ENCODE assay signal across 9 cellular contexts in the genomic region with DNA sequence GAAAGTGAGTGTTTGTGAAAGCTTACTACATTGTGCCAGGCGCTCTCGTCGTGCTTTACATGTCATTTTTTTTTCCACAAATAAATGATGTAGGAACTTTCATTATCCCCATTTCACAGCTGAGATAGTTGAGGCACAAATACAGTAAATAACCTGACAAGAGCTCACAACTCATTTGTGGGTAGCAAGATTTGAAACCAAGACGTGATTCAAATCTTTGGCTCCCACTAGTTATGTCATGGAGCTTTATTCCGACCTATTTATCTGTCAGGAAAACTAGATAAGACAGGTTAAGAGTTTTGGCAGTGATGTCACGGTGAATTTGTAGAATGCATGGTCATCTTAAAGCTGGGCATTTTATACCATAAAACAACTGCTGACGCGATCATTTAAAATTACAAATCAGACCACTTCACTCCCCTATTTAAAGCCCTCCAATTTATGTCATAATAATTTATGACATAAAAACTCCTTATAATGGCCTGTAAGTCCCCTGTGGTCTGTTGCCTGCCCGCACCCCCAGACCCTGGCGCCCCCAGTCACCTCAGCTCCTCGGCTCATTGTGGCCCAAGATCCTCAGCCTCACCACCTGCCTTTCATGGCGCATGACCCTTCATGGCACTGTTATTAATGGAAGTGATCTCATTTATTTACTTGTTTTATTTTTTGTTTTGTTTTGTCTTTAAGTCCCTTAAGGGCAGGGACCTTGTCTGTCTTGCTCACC. TPM values are rescaled to one million over a fixed set of nuclear protein-coding genes. Genes with fewer than 3 reads are reported as not detected.
DNase-seq lines count a peak whose midpoint lies in the region; ATAC-seq and TF ChIP-seq lines count a peak whose summit lies in the region.
"Had no signal": no experiment of that assay in that cellular context is flagged by ENCODE, and none has a peak within 500 bp of the region (broad histone marks: within the 10 kb centered on the region; RNA-seq: fewer than 3 reads in every experiment).

No MANE protein-coding gene starts in this region.

- no peaks in the 10 kb centered on the region for H3K27me3 ChIP-seq in CD4-positive, CD25-positive, alpha-beta regulatory T cell (ENCODE audit: control insufficient read depth, insufficient read depth, low read length)
- H3K27me3 ChIP-seq in adrenal gland (no peaks in the 10 kb centered on the region), right lobe of liver (no peaks in the 10 kb centered on the region), uterus (no peaks in the 10 kb centered on the region)

- H3K36me3 Mint-ChIP-seq in CD4-positive, CD25-positive, alpha-beta regulatory T cell, result peaks cover 5% of the 10 kb centered on the region

- ATAC-seq in CD4-positive, CD25-positive, alpha-beta regulatory T cell (ENCODE audit: low read depth in 2 of 2), result no peak
- ATAC-seq in right lobe of liver, result no peak
- no peak for ATAC-seq in sciatic nerve

- 40 to 47% (median 44%) methylated on average over 12 of the region's 12 CpGs for WGBS in adrenal gland, 4 donors
- 27% methylated on average over 12 of the region's 12 CpGs for WGBS in right lobe of liver (ENCODE audit: insufficient coverage, low coverage, low lambda C conversion rate, missing lambda C conversion rate)

- H3K4me3 ChIP-seq in CD4-positive, CD25-positive, alpha-beta regulatory T cell (ENCODE audit: low read depth, low read length), result peak overlapping the region; percentile 89
- H3K4me3 ChIP-seq in HFF-Myc (replicated peaks; ENCODE audit: low read depth, low read length) (peak overlapping the region; percentile 94), adrenal gland (peak overlapping the region in 2 of 4 donors; percentile 82 to 83), right lobe of liver (peak overlapping the region; percentile 79 to 92 (median 88)), uterus (peak overlapping the region; percentile 96 to 100)

- TF ChIP-seq POLR2A in adrenal gland (IDR thresholded peaks at IDR 0.05) (no peak), right lobe of liver (IDR thresholded peaks at IDR 0.05) (no peak), uterus (IDR thresholded peaks at IDR 0.05) (no peak)

- peaks cover 15% of the 10 kb centered on the region for H3K36me3 ChIP-seq in CD4-positive, CD25-positive, alpha-beta regulatory T cell (ENCODE audit: control insufficient read depth, insufficient read depth, low read length)
- H3K36me3 ChIP-seq in adrenal gland (replicated peaks in 1 of 2) (peaks cover 0 to 5% of the 10 kb centered on the region in 2 donors), right lobe of liver (peaks cover 0 to 5% (median 4%) of the 10 kb centered on the region in 4 donors), uterus (no peaks in the 10 kb centered on the region)

- peaks cover 0 to 1% (median 0%) of the 10 kb centered on the region in 7 donors for H3K9me3 Mint-ChIP-seq in CD4-positive, CD25-positive, alpha-beta regulatory T cell

- peaks cover 27% of the 10 kb centered on the region for H3K4me1 ChIP-seq in CD4-positive, CD25-positive, alpha-beta regulatory T cell (ENCODE audit: control insufficient read depth, insufficient read depth, low read length, poor library complexity, severe bottlenecking)
- H3K4me1 ChIP-seq in adrenal gland (replicated peaks in 1 of 2) (peaks cover 27 to 49% of the 10 kb centered on the region in 2 donors), right lobe of liver (peaks cover 0 to 17% (median 0%) of the 10 kb centered on the region in 4 donors), uterus (no peaks in the 10 kb centered on the region)

- no peaks in the 10 kb centered on the region for H3K9me3 ChIP-seq in CD4-positive, CD25-positive, alpha-beta regulatory T cell (ENCODE audit: control insufficient read depth in 2 of 2, low read length in 2 of 2)
- H3K9me3 ChIP-seq in adrenal gland (replicated peaks in 1 of 3) (no peaks in the 10 kb centered on the region), right lobe of liver (no peaks in the 10 kb centered on the region), uterus (no peaks in the 10 kb centered on the region)

- no peak for TF ChIP-seq CTCF in HFF-Myc (IDR thresholded peaks at IDR 0.05; ENCODE audit: low read depth, low read length, missing control alignments)
- TF ChIP-seq CTCF in adrenal gland (IDR thresholded peaks at IDR 0.05), result no peak
- no peak for TF ChIP-seq CTCF in right lobe of liver (IDR thresholded peaks at IDR 0.05)
- TF ChIP-seq CTCF in uterus (IDR thresholded peaks at IDR 0.05), result no peak

- peaks cover 21 to 44% (median 29%) of the 10 kb centered on the region in 4 donors for H3K4me1 Mint-ChIP-seq in CD4-positive, CD25-positive, alpha-beta regulatory T cell

- DNase-seq in CD4-positive, CD25-positive, alpha-beta regulatory T cell, result no peak
- DNase-seq in HFF-Myc (ENCODE audit: extremely low read depth, low read depth), result no peak
- peak in 6 of 7 donors; percentile 35 to 47 (median 38) for DNase-seq in adrenal gland
- DNase-seq in right lobe of liver, result peak in 2 of 3 donors; percentile 29 to 46
- no peak for DNase-seq in uterus
- DNase-seq in GDM1 (lab: John Stamatoyannopoulos, UW), result no peak
- no peak for DNase-seq in sciatic nerve (ENCODE audit: low spot score)
- DNase-seq in NK-92 (lab: John Stamatoyannopoulos, UW; ENCODE audit: unreplicated experiment), result no peak

- intact Hi-C loops in adrenal gland (cut with DNase I), result loop anchor here in 1 of 2 donors (10.0 kb wide), 1 partner anchor 100 kb away; the partner anchor contains the start of gene ZNF397
- intact Hi-C loops in right lobe of liver (cut with DNase I), result loop anchor here in 1 of 2 donors (10.0 kb wide), 1 partner anchor 100 kb away; the partner anchor contains the start of gene ZNF397
- intact Hi-C loops in uterus (cut with DNase I; ENCODE audit: low total_unique reads), result loop anchor here (10.0 kb wide), 1 partner anchor 100 kb away; the partner anchor contains the start of gene ZNF397
- intact Hi-C loops in sciatic nerve (cut with DNase I), result no loop called here

- peak overlapping the region; percentile 94 to 97 (median 97) for H3K27ac Mint-ChIP-seq in CD4-positive, CD25-positive, alpha-beta regulatory T cell

- peaks cover 4% of the 10 kb centered on the region for H3K27me3 Mint-ChIP-seq in CD4-positive, CD25-positive, alpha-beta regulatory T cell

- H3K4me3 Mint-ChIP-seq in CD4-positive, CD25-positive, alpha-beta regulatory T cell, result peak overlapping the region; percentile 96 to 100 (median 99)

- H3K27ac ChIP-seq in CD4-positive, CD25-positive, alpha-beta regulatory T cell (ENCODE audit: insufficient read depth, low read length, poor library complexity, severe bottlenecking), result peak overlapping the region; percentile 98
- H3K27ac ChIP-seq in adrenal gland (peak overlapping the region; percentile 84 to 99 (median 97)), right lobe of liver (peak overlapping the region; percentile 98 to 99 (median 98)), uterus (peak overlapping the region; percentile 99 to 100)

RNA-seq across cellular contexts. Expression of gene ZNF24, which starts 0.7 kb away (rescaled TPM):
- 53.9 TPM for total RNA-seq in CD4-positive, CD25-positive, alpha-beta regulatory T cell
- 10 to 100 TPM; 69.4 to 96.3 (median 73.7) TPM for polyA plus RNA-seq in CD4-positive, CD25-positive, alpha-beta regulatory T cell
- total RNA-seq in adrenal gland (10 to 100 TPM; 25.6 to 75.6 (median 49.0) TPM), right lobe of liver (10 to 100 TPM; 17.7 to 31.5 (median 25.5) TPM), uterus (10 to 100 TPM; 22.0 to 86.7 (median 42.8) TPM), sciatic nerve (71.0 TPM)
- polyA plus RNA-seq in adrenal gland, result 10 to 100 TPM; 16.3 to 46.2 (median 28.1) TPM

RNA-seq across cellular contexts. Expression of gene ZNF396, which starts 32.2 kb away (rescaled TPM):
- not detected for total RNA-seq in CD4-positive, CD25-positive, alpha-beta regulatory T cell
- 1 to 10 TPM in 2 of 4 donors, under 1 TPM in 1, not detected in 1; 0.57 to 2.3 (median 1.3) TPM for polyA plus RNA-seq in CD4-positive, CD25-positive, alpha-beta regulatory T cell
- total RNA-seq in adrenal gland (1 to 10 TPM in 7 of 8 donors, under 1 TPM in 1; 0.61 to 9.9 (median 4.5) TPM), right lobe of liver (1 to 10 TPM in 4 of 6 experiments, under 1 TPM in 2; 0.62 to 1.9 (median 1.5) TPM), uterus (1 to 10 TPM in 2 of 4 donors, under 1 TPM in 2; 0.26 to 3.9 (median 1.0) TPM), sciatic nerve (4.1 TPM)
- polyA plus RNA-seq in adrenal gland, result 1 to 10 TPM; 2.5 to 3.8 (median 3.3) TPM
- total RNA-seq: HT1080 had no signal

RNA-seq across cellular contexts. Expression of gene ZSCAN30, which starts 54.9 kb away (rescaled TPM):
- total RNA-seq in CD4-positive, CD25-positive, alpha-beta regulatory T cell, result 11.5 TPM
- polyA plus RNA-seq in CD4-positive, CD25-positive, alpha-beta regulatory T cell, result 1 to 10 TPM; 2.0 to 5.2 (median 3.9) TPM
- 10 to 100 TPM; 16.0 to 25.6 (median 21.6) TPM for total RNA-seq in adrenal gland
- polyA plus RNA-seq in adrenal gland, result 10 to 100 TPM; 16.4 to 30.1 (median 22.2) TPM
- total RNA-seq in right lobe of liver, result 1 to 10 TPM; 4.3 to 6.0 (median 5.0) TPM
- 10 to 100 TPM in 3 of 4 donors, 1 to 10 TPM in 1; 5.0 to 40.3 (median 17.8) TPM for total RNA-seq in uterus
- total RNA-seq in sciatic nerve, result 28.4 TPM

Comparison
In these comparisons a context has a peak if more than half of its experiments do, and no peak if none do; other contexts are left out.
1. DNase-seq: peak in adrenal gland (6 of 7) and right lobe of liver (2 of 3); none in CD4-positive, CD25-positive, alpha-beta regulatory T cell (0 of 3), HFF-Myc (single experiment), uterus (0 of 2), GDM1 (single experiment), sciatic nerve (single experiment) and NK-92 (single experiment).
2. Peak in every context shown above with its lines, with median percentiles within 50 percentile points of each other: H3K27ac ChIP-seq.